In the genomic region with DNA sequence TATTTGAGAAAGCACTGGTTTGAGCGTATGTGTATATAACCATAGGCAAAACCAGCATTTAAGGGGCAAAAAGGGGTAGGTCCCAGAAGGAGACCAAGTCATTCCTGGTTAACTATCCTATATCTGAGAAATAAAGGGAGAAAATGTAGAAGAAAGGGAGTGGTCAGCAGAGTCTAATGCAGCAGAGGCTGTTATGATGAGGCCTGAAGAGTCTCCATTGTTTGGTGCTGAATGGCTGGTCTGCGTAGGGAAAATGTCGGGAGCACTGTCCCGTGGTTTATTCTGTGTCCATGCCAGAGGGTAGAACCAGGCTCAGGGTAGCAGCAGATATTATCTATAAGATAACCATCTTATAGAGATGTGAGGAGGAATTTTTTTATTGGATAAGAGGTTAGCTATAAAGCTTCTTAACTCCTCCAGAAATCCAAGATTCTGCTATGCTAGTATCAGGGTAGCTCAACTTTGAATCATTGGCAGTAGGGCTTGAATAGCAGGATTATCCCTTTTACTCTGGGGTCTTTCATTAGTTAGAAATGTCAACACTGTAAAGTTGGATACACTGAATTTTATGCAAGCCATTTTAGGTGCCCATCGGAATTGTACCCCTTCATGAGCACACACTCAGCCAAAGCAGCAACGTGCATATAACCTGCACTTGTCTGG, we compare ENCODE assay signal across 33 cellular contexts.
DNase-seq lines count a peak whose midpoint lies in the region; ATAC-seq and TF ChIP-seq lines count a peak whose summit lies in the region.
"Had no signal": no experiment of that assay in that cellular context is flagged by ENCODE, and none has a peak within 500 bp of the region (broad histone marks: within the 10 kb centered on the region; RNA-seq: fewer than 3 reads in every experiment).

No MANE protein-coding gene starts in this region.

- DNase-seq in NCI-H1092 treated with DMSO at 0.1 percent for 48 hours (lab: John Stamatoyannopoulos, UW) (peak; percentile 72), NCI-H1092 (lab: John Stamatoyannopoulos, UW) (no peak), NCI-H2196 treated with DMSO at 0.1 percent for 48 hours (lab: John Stamatoyannopoulos, UW; ENCODE audit: unreplicated experiment) (no peak), erythroblast (lab: John Stamatoyannopoulos, UW) (no peak)
- no peak for DNase-seq in stimulated activated naive B cell treated with anti-CD40 and anti-IgM and Interleukin-4, amounts not matched to agents 10 μg/mL and 1 μg/mL and 100 μg/mL, for 72 hours
- no peak for DNase-seq in CD4-positive, alpha-beta memory T cell
- DNase-seq: activated CD4-positive, alpha-beta T cell treated with anti-CD3 and anti-CD28 coated beads for 4 hours; activated CD8-positive, alpha-beta T cell treated with anti-CD3 and anti-CD28 coated beads, Interleukin-2, amount 10 ng/mL, durations not matched to agents 7 days and 5 days; activated naive CD4-positive, alpha-beta T cell treated with anti-CD3 and anti-CD28 coated beads, Interleukin-2, amount 50 U/mL, for 16 hours; brain microvascular endothelial cell; Calu3; dorsolateral prefrontal cortex; GM23248; hippocampal formation; immature natural killer cell; KBM-7; left cardiac atrium; mucosa of descending colon; natural killer cell; NCI-H226; right cardiac atrium; SHP77; testis had no signal

- H3K4me3 Mint-ChIP-seq in brain, result peak overlapping the region; percentile 31 to 82 (median 71)
- H3K4me3 Mint-ChIP-seq in stimulated activated naive B cell treated with anti-CD40 and anti-IgM and Interleukin-4, amounts not matched to agents 10 μg/mL and 1 μg/mL and 100 μg/mL, for 72 hours, result no peak overlapping the region
- H3K4me3 Mint-ChIP-seq in CD4-positive, alpha-beta memory T cell, result no peak overlapping the region
- H3K4me3 Mint-ChIP-seq: activated CD8-positive, alpha-beta T cell treated with anti-CD3 and anti-CD28 coated beads, Interleukin-2, amount 10 ng/mL, durations not matched to agents 7 days and 5 days; CD14-positive monocyte; immature natural killer cell; natural killer cell; stimulated activated naive CD8-positive, alpha-beta T cell treated with anti-CD3 and anti-CD28 coated beads, Interleukin-15, Interleukin-2, amounts not matched to agents 100 ng/mL and 50 ng/mL, for 24 hours had no signal

- H3K27ac ChIP-seq in mesodermal cell (ENCODE audit: low read depth, low read length, severe bottlenecking), result peak overlapping the region; percentile 87
- no peak overlapping the region for H3K27ac ChIP-seq in CD4-positive, alpha-beta memory T cell (ENCODE audit: low read depth, low read length)
- H3K27ac ChIP-seq: 22Rv1, brain microvascular endothelial cell, gastroesophageal sphincter, GM23248, parathyroid adenoma, testis had no signal

- H3K4me1 ChIP-seq in mesodermal cell (ENCODE audit: control insufficient read depth, insufficient read depth, low read length, poor library complexity, severe bottlenecking), result peaks cover 4% of the 10 kb centered on the region
- H3K4me1 ChIP-seq in CD4-positive, alpha-beta memory T cell (ENCODE audit: insufficient read depth, low read length), result no peaks in the 10 kb centered on the region
- H3K4me1 ChIP-seq: parathyroid adenoma, testis had no signal

- ATAC-seq in stimulated activated naive B cell treated with anti-CD40 and anti-IgM and Interleukin-4, amounts not matched to agents 10 μg/mL and 1 μg/mL and 100 μg/mL, for 72 hours (replicated peaks), result no peak
- ATAC-seq: activated CD8-positive, alpha-beta T cell treated with anti-CD3 and anti-CD28 coated beads, Interleukin-2, amount 10 ng/mL, durations not matched to agents 7 days and 5 days; gastroesophageal sphincter; left cardiac atrium; mucosa of descending colon; natural killer cell; right cardiac atrium had no signal

- intact Hi-C loops in CD4-positive, alpha-beta memory T cell (cut with micrococcal nuclease), result no loop called here

- peak overlapping the region; percentile 82 to 95 (median 86) for H3K27ac Mint-ChIP-seq in brain
- H3K27ac Mint-ChIP-seq in stimulated activated naive B cell treated with anti-CD40 and anti-IgM and Interleukin-4, amounts not matched to agents 10 μg/mL and 1 μg/mL and 100 μg/mL, for 72 hours, result peak overlapping the region; percentile 3
- H3K27ac Mint-ChIP-seq in CD4-positive, alpha-beta memory T cell, result no peak overlapping the region
- H3K27ac Mint-ChIP-seq: activated CD8-positive, alpha-beta T cell treated with anti-CD3 and anti-CD28 coated beads, Interleukin-2, amount 10 ng/mL, durations not matched to agents 7 days and 5 days; activated T-helper 2 cell treated with anti-CD3 and anti-CD28 coated beads, Interferon-gamma antibody, Interleukin-2, Interleukin-4, amounts not matched to agents 10 μg/mL and 5 μg/mL and 100 μg/mL, durations not matched to agents 14 hours and 24 hours and 36 hours; CD14-positive monocyte; immature natural killer cell; natural killer cell; stimulated activated naive CD8-positive, alpha-beta T cell treated with anti-CD3 and anti-CD28 coated beads, Interleukin-15, Interleukin-2, amounts not matched to agents 100 ng/mL and 50 ng/mL, for 24 hours had no signal

- H3K4me3 ChIP-seq in mesodermal cell (ENCODE audit: extremely low read depth, insufficient read depth, low read length, poor library complexity, severe bottlenecking), result no peak overlapping the region
- H3K4me3 ChIP-seq in CD4-positive, alpha-beta memory T cell (ENCODE audit: low read length in 2 of 2), result no peak overlapping the region
- H3K4me3 ChIP-seq: gastroesophageal sphincter, GM23248, lung, mucosa of descending colon, smooth muscle cell, testis had no signal

- H3K36me3 Mint-ChIP-seq in brain, result peaks cover 12% of the 10 kb centered on the region
- peaks cover 15 to 23% of the 10 kb centered on the region in 2 donors for H3K36me3 Mint-ChIP-seq in stimulated activated naive B cell treated with anti-CD40 and anti-IgM and Interleukin-4, amounts not matched to agents 10 μg/mL and 1 μg/mL and 100 μg/mL, for 72 hours
- no peaks in the 10 kb centered on the region for H3K36me3 Mint-ChIP-seq in CD4-positive, alpha-beta memory T cell
- H3K36me3 Mint-ChIP-seq: immature natural killer cell, natural killer cell had no signal

- H3K9me3 ChIP-seq in mesodermal cell (ENCODE audit: control insufficient read depth, low read length), result no peaks in the 10 kb centered on the region
- no peaks in the 10 kb centered on the region for H3K9me3 ChIP-seq in CD4-positive, alpha-beta memory T cell (ENCODE audit: control insufficient read depth in 1 of 2, low read length in 2 of 2)
- H3K9me3 ChIP-seq: gastroesophageal sphincter, mucosa of descending colon, testis had no signal

- no peaks in the 10 kb centered on the region for H3K27me3 Mint-ChIP-seq in brain
- no peaks in the 10 kb centered on the region for H3K27me3 Mint-ChIP-seq in stimulated activated naive B cell treated with anti-CD40 and anti-IgM and Interleukin-4, amounts not matched to agents 10 μg/mL and 1 μg/mL and 100 μg/mL, for 72 hours
- no peaks in the 10 kb centered on the region for H3K27me3 Mint-ChIP-seq in CD4-positive, alpha-beta memory T cell
- H3K27me3 Mint-ChIP-seq: stimulated activated naive CD8-positive, alpha-beta T cell treated with anti-CD3 and anti-CD28 coated beads, Interleukin-15, Interleukin-2, amounts not matched to agents 100 ng/mL and 50 ng/mL, for 24 hours had no signal

- 76 to 79% methylated on average over 3 to 4 of the region's 6 CpGs for WGBS in mesodermal cell (ENCODE audit: insufficient coverage in 2 of 2), 2 experiments

- no peak for TF ChIP-seq CTCF in brain (conservative IDR thresholded peaks at IDR 0.05)

- POLR2A ChIA-PET in CD4-positive, alpha-beta memory T cell (lab: Charles Lee; ENCODE audit: partially characterized antibody), result no interaction called here

- TF ChIP-seq POLR2A in erythroblast (IDR thresholded peaks at IDR 0.05; ENCODE audit: low read length), result no peak

- CTCF ChIA-PET in CD4-positive, alpha-beta memory T cell (lab: Charles Lee; ENCODE audit: partially characterized antibody), result interaction anchor here (1.4 kb wide), 1 partner anchor 22 kb away, joined by 3 read pairs; no protein-coding TSS in a partner anchor

- peaks cover 3% of the 10 kb centered on the region for H3K36me3 ChIP-seq in mesodermal cell (ENCODE audit: control insufficient read depth, insufficient read depth, low read length)
- no peaks in the 10 kb centered on the region for H3K36me3 ChIP-seq in CD4-positive, alpha-beta memory T cell (ENCODE audit: insufficient read depth, low read length)
- H3K36me3 ChIP-seq: brain microvascular endothelial cell, gastroesophageal sphincter had no signal

- peaks cover 0 to 3% (median 0%) of the 10 kb centered on the region in 5 experiments for H3K9me3 Mint-ChIP-seq in brain
- H3K9me3 Mint-ChIP-seq in stimulated activated naive B cell treated with anti-CD40 and anti-IgM and Interleukin-4, amounts not matched to agents 10 μg/mL and 1 μg/mL and 100 μg/mL, for 72 hours, result no peaks in the 10 kb centered on the region
- no peaks in the 10 kb centered on the region for H3K9me3 Mint-ChIP-seq in CD4-positive, alpha-beta memory T cell
- H3K9me3 Mint-ChIP-seq: activated T-helper 2 cell treated with anti-CD3 and anti-CD28 coated beads, Interferon-gamma antibody, Interleukin-2, Interleukin-4, amounts not matched to agents 10 μg/mL and 5 μg/mL and 100 μg/mL, durations not matched to agents 14 hours and 24 hours and 36 hours; stimulated activated naive CD8-positive, alpha-beta T cell treated with anti-CD3 and anti-CD28 coated beads, Interleukin-15, Interleukin-2, amounts not matched to agents 100 ng/mL and 50 ng/mL, for 24 hours had no signal

- no peaks in the 10 kb centered on the region for H3K27me3 ChIP-seq in CD4-positive, alpha-beta memory T cell (ENCODE audit: insufficient read depth, low read length)
- H3K27me3 ChIP-seq: brain microvascular endothelial cell, dorsolateral prefrontal cortex, gastroesophageal sphincter, testis had no signal

- H3K4me1 Mint-ChIP-seq in brain, result peaks cover 56% of the 10 kb centered on the region
- peaks cover under 1 to 9% of the 10 kb centered on the region in 2 donors for H3K4me1 Mint-ChIP-seq in stimulated activated naive B cell treated with anti-CD40 and anti-IgM and Interleukin-4, amounts not matched to agents 10 μg/mL and 1 μg/mL and 100 μg/mL, for 72 hours
- H3K4me1 Mint-ChIP-seq in CD4-positive, alpha-beta memory T cell, result no peaks in the 10 kb centered on the region
- H3K4me1 Mint-ChIP-seq: CD14-positive monocyte, immature natural killer cell, natural killer cell had no signal

Comparison
In these comparisons a context has a peak if more than half of its experiments do, and no peak if none do; other contexts are left out.
1. H3K27ac Mint-ChIP-seq: peak in brain (5 of 5) and stimulated activated naive B cell treated with anti-CD40 and anti-IgM and Interleukin-4, amounts not matched to agents 10 μg/mL and 1 μg/mL and 100 μg/mL, for 72 hours (single experiment); none in CD4-positive, alpha-beta memory T cell (0 of 7).
2. H3K4me3 Mint-ChIP-seq: peak in brain (5 of 5); none in stimulated activated naive B cell treated with anti-CD40 and anti-IgM and Interleukin-4, amounts not matched to agents 10 μg/mL and 1 μg/mL and 100 μg/mL, for 72 hours (0 of 2) and CD4-positive, alpha-beta memory T cell (0 of 8).